Comparison of ENCODE assay signal across 9 cellular contexts in genomic region chr4:99403380-99404194, GRCh38. TPM values are rescaled to one million over a fixed set of nuclear protein-coding genes. Genes with fewer than 3 reads are reported as not detected.
A peak's percentile ranks its signal among the peaks of the same experiment; 100 is the strongest.
DNase-seq lines count a peak whose midpoint lies in the region; ATAC-seq and TF ChIP-seq lines count a peak whose summit lies in the region.
"Had no signal": no experiment of that assay in that cellular context is flagged by ENCODE, and none has a peak within 500 bp of the region (broad histone marks: within the 10 kb centered on the region; RNA-seq: fewer than 3 reads in every experiment).

No MANE protein-coding gene starts in this region.

- H3K27me3 ChIP-seq in mucosa of stomach (ENCODE audit: control insufficient read depth, insufficient read depth, low read length): no peaks in the 10 kb centered on the region

- no peaks in the 10 kb centered on the region for H3K36me3 ChIP-seq in mucosa of stomach (ENCODE audit: control insufficient read depth, insufficient read depth, low read length)

- DNase-seq in activated CD4-positive, alpha-beta T cell treated with anti-CD3 and anti-CD28 coated beads for 36 hours: no peak
- no peak for DNase-seq in GOT3 (lab: John Stamatoyannopoulos, UW)
- DNase-seq in activated effector memory CD4-positive, alpha-beta T cell treated with Interleukin-2 at 50 U/mL for 16 hours: no peak
- no peak for DNase-seq in stimulated activated CD4-positive, alpha-beta T cell treated with anti-CD3 and anti-CD28 coated beads, Interleukin-1b, Interleukin-23, amount 100 ng/mL, for 48 hours
- DNase-seq: activated B cell treated with CpG ODN at 0.5 μM for 24 hours had no signal

- H3K4me1 ChIP-seq in mucosa of stomach (ENCODE audit: control insufficient read depth, insufficient read depth, low read length): peaks cover 52% of the 10 kb centered on the region

- intact Hi-C loops in activated CD4-positive, alpha-beta T cell treated with anti-CD3 and anti-CD28 coated beads for 36 hours (cut with DNase I, micrococcal nuclease): loop anchor here (2.0 to 10.0 kb wide), 6 partner anchors 59 to 1253 kb away; partner anchors contain the start of gene METAP1 (in 2 of the 2)

- CTCF ChIA-PET in activated CD4-positive, alpha-beta T cell treated with anti-CD3 and anti-CD28 coated beads for 36 hours (lab: Charles Lee): interaction anchor here (0.8 to 2.1 kb wide), 9 partner anchors 8 to 1252 kb away, joined by 3 to 10 read pairs (median 4); partner anchors contain the start of gene METAP1

- no peaks in the 10 kb centered on the region for H3K27me3 Mint-ChIP-seq in activated T-helper 17 cell treated with anti-CD3 and anti-CD28 coated beads, Interleukin-2, amount 50 U/mL, for 72 hours
- H3K27me3 Mint-ChIP-seq in activated CD4-positive, alpha-beta T cell treated with anti-CD3 and anti-CD28 coated beads for 36 hours: peaks cover 1% of the 10 kb centered on the region
- H3K27me3 Mint-ChIP-seq: activated B cell treated with CpG ODN at 0.5 μM for 24 hours had no signal

- H3K4me1 Mint-ChIP-seq in activated T-helper 17 cell treated with anti-CD3 and anti-CD28 coated beads, Interleukin-2, amount 50 U/mL, for 72 hours: peaks cover 12% of the 10 kb centered on the region
- peaks cover 7% of the 10 kb centered on the region for H3K4me1 Mint-ChIP-seq in activated CD4-positive, alpha-beta T cell treated with anti-CD3 and anti-CD28 coated beads for 36 hours

- no peaks in the 10 kb centered on the region for H3K9me3 ChIP-seq in mucosa of stomach (ENCODE audit: control insufficient read depth, low read length)

- H3K36me3 Mint-ChIP-seq in activated T-helper 17 cell treated with anti-CD3 and anti-CD28 coated beads, Interleukin-2, amount 50 U/mL, for 72 hours (ENCODE audit: low read depth): no peaks in the 10 kb centered on the region
- H3K36me3 Mint-ChIP-seq in activated CD4-positive, alpha-beta T cell treated with anti-CD3 and anti-CD28 coated beads for 36 hours (ENCODE audit: low read depth): no peaks in the 10 kb centered on the region

- POLR2A ChIA-PET in activated CD4-positive, alpha-beta T cell treated with anti-CD3 and anti-CD28 coated beads for 36 hours (lab: Charles Lee): interaction anchor here (0.7 kb wide), 1 partner anchor 150 kb away, joined by 3 read pairs; no protein-coding TSS in a partner anchor

- no peak for TF ChIP-seq POLR2A in GM18505 (IDR thresholded peaks at IDR 0.05; ENCODE audit: borderline replicate concordance, extremely low read depth, insufficient read depth, insufficient read length)

- ATAC-seq in GM18505 (IDR thresholded peaks at IDR 0.05; ENCODE audit: unreplicated experiment) (peak; percentile 65), HG02571 (IDR thresholded peaks at IDR 0.05; ENCODE audit: unreplicated experiment) (peak; percentile 73)
- peak; percentile 18 for ATAC-seq in activated T-helper 17 cell treated with anti-CD3 and anti-CD28 coated beads, Interleukin-2, amount 50 U/mL, for 72 hours (replicated peaks)
- ATAC-seq in activated CD4-positive, alpha-beta T cell treated with anti-CD3 and anti-CD28 coated beads for 36 hours: no peak

- H3K9me3 Mint-ChIP-seq in activated T-helper 17 cell treated with anti-CD3 and anti-CD28 coated beads, Interleukin-2, amount 50 U/mL, for 72 hours: no peaks in the 10 kb centered on the region
- H3K9me3 Mint-ChIP-seq in activated CD4-positive, alpha-beta T cell treated with anti-CD3 and anti-CD28 coated beads for 36 hours (ENCODE audit: low read depth): no peaks in the 10 kb centered on the region
- H3K9me3 Mint-ChIP-seq: activated B cell treated with CpG ODN at 0.5 μM for 24 hours had no signal

- no peak overlapping the region for H3K4me3 Mint-ChIP-seq in activated T-helper 17 cell treated with anti-CD3 and anti-CD28 coated beads, Interleukin-2, amount 50 U/mL, for 72 hours
- H3K4me3 Mint-ChIP-seq in activated CD4-positive, alpha-beta T cell treated with anti-CD3 and anti-CD28 coated beads for 36 hours: no peak overlapping the region
- H3K4me3 Mint-ChIP-seq: activated B cell treated with CpG ODN at 0.5 μM for 24 hours had no signal

- H3K27ac Mint-ChIP-seq in activated T-helper 17 cell treated with anti-CD3 and anti-CD28 coated beads, Interleukin-2, amount 50 U/mL, for 72 hours: peak overlapping the region; percentile 39
- no peak overlapping the region for H3K27ac Mint-ChIP-seq in activated CD4-positive, alpha-beta T cell treated with anti-CD3 and anti-CD28 coated beads for 36 hours
- H3K27ac Mint-ChIP-seq: activated B cell treated with CpG ODN at 0.5 μM for 24 hours had no signal

- peak overlapping the region; percentile 36 for H3K9ac ChIP-seq in mucosa of stomach (ENCODE audit: low read length)

- no peak overlapping the region for H3K4me3 ChIP-seq in mucosa of stomach (ENCODE audit: low read length)

RNA-seq across cellular contexts. Expression of gene ADH7, which starts 31.6 kb away (rescaled TPM):
- total RNA-seq in activated T-helper 17 cell treated with anti-CD3 and anti-CD28 coated beads, Interleukin-2, amount 50 U/mL, for 72 hours: not detected
- not detected for total RNA-seq in activated CD4-positive, alpha-beta T cell treated with anti-CD3 and anti-CD28 coated beads for 36 hours
- total RNA-seq: activated B cell treated with CpG ODN at 0.5 μM for 24 hours had no signal

RNA-seq across cellular contexts. Expression of gene ADH1C, which starts 51.0 kb away (rescaled TPM):
- not detected for total RNA-seq in activated T-helper 17 cell treated with anti-CD3 and anti-CD28 coated beads, Interleukin-2, amount 50 U/mL, for 72 hours
- not detected for total RNA-seq in activated CD4-positive, alpha-beta T cell treated with anti-CD3 and anti-CD28 coated beads for 36 hours
- total RNA-seq: activated B cell treated with CpG ODN at 0.5 μM for 24 hours had no signal
